ENCODE assay signal across 8 cellular contexts in the genomic region with DNA sequence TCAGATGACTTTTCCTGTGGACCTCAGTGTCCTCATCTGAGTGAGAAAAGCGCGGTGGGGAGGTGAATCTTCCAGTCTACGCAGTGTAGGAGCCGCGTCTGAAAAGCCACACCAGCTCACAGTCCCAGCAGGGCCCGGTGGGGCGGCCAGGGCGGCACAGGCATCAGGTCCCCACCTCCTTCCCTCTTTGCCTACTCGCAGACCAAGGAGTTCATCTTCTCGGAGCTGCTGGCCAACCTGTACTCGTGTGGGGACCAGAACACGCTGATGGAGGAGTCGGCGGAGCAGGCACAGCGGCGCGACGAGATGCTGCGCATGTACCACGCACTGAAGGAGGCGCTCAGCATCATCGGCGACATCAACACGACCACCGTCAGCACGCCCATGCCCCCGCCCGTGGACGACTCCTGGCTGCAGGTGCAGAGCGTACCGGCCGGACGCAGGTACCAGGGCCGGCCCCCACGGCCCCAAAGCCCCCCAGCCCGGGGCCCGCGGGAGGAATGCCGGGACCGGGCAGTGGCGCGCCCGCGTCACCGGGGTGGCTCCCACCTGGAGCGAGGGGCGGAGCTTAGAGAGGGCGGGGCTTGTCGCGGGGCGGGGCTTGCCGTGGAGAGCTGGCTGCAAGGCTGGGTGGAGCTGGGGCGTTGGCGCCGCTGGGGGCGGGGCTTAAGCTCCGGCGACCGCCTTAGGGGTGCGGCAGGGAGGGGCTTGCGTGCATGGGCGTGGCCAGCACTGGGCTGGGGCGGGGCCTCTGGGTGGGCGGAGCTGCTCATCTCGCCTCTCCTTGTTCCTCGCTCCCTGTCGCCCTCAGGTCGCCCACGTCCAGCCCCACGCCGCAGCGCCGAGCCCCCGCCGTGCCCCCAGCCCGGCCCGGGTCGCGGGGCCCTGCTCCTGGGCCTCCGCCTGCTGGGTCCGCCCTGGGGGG. TPM values are rescaled to one million over a fixed set of nuclear protein-coding genes. Genes with fewer than 3 reads are reported as not detected.
A peak's percentile ranks its signal among the peaks of the same experiment; 100 is the strongest.
DNase-seq lines count a peak whose midpoint lies in the region; ATAC-seq and TF ChIP-seq lines count a peak whose summit lies in the region.

No MANE protein-coding gene starts in this region.

- no peak overlapping the region for H2BK12ac ChIP-seq in H9 (ENCODE audit: insufficient read length, low read depth, low read length)

- DNase-seq in GM10248 (ENCODE audit: extremely low spot score) (peak; percentile 99), H9 (peak; percentile 96), NCI-H146 (lab: John Stamatoyannopoulos, UW) (peak; percentile 53), dermis blood vessel endothelial cell (peak; percentile 84), right lobe of liver (peak; percentile 79 to 91 (median 83)), NCI-H1436 (lab: John Stamatoyannopoulos, UW) (no peak)
- peak; percentile 99 to 100 for DNase-seq in activated CD4-positive, alpha-beta T cell treated with anti-CD3 and anti-CD28 coated beads, Interleukin-2, amount 50 U/mL, for 48 hours
- DNase-seq in stimulated activated CD8-positive, alpha-beta memory T cell treated with anti-CD3 and anti-CD28 coated beads, Interleukin-12 subunit alpha, Interleukin-12 subunit beta, amount 100 ng/mL, for 24 hours (ENCODE audit: extremely low read depth): peak; percentile 88

- H3K4me2 ChIP-seq in H9 (ENCODE audit: insufficient read depth, insufficient read length, low read length): peak overlapping the region; percentile 58

- H2BK120ac ChIP-seq in H9 (ENCODE audit: low read depth, low read length, poor library complexity, severe bottlenecking): no peak overlapping the region

- no peak overlapping the region for H2BK5ac ChIP-seq in H9 (ENCODE audit: insufficient read length, low read length)

- H4K5ac ChIP-seq in H9 (ENCODE audit: insufficient read length, low read depth, low read length): no peak overlapping the region

- no peak overlapping the region for H2AFZ ChIP-seq in H9 (ENCODE audit: low read length)

- H3K23me2 ChIP-seq in H9 (ENCODE audit: insufficient read length, low read depth, low read length, poor library complexity, severe bottlenecking): peaks cover 4% of the 10 kb centered on the region

- H3K23ac ChIP-seq in H9 (ENCODE audit: insufficient read length, low read depth, low read length): no peak overlapping the region

- POLR2A ChIA-PET in GM10248 (lab: Yijun Ruan, JAX): interaction anchor here (0.5 to 0.8 kb wide), 3 partner anchors 16 to 89 kb away, joined by 3 to 6 read pairs (median 3); a partner anchor contains a TSS

- intact Hi-C loops in right lobe of liver (cut with DNase I): no loop called here

- H4K8ac ChIP-seq in H9 (replicated peaks; ENCODE audit: insufficient read length, low read depth, low read length): no peak overlapping the region

- H3K9me3 ChIP-seq in H9 (ENCODE audit: control insufficient read depth, low read depth, low read length): no peaks in the 10 kb centered on the region
- no peaks in the 10 kb centered on the region for H3K9me3 ChIP-seq in right lobe of liver

- ATAC-seq in right lobe of liver: peak; percentile 87 to 95 (median 90)

- no peaks in the 10 kb centered on the region for H3K27me3 ChIP-seq in H9 (ENCODE audit: insufficient read depth, low read length)
- no peaks in the 10 kb centered on the region for H3K27me3 ChIP-seq in right lobe of liver

- peaks cover 20 to 38% of the 10 kb centered on the region in 2 experiments for H3K4me1 Mint-ChIP-seq in H9

- H3K79me1 ChIP-seq in H9 (ENCODE audit: insufficient read depth, low read depth, low read length, poor library complexity, severe bottlenecking): no peaks in the 10 kb centered on the region

- WGBS in H9 (ENCODE audit: extremely low coverage, insufficient read length, low lambda C conversion rate): no CpG with 5 or more reads among the region's 81 CpGs
- WGBS in right lobe of liver (ENCODE audit: insufficient coverage, low coverage, low lambda C conversion rate, missing lambda C conversion rate): 23% methylated on average over 7 of the region's 81 CpGs

- no peak overlapping the region for H3K18ac ChIP-seq in H9 (ENCODE audit: insufficient read length, low read depth, low read length)

- H3K4me1 ChIP-seq in H9 (ENCODE audit: insufficient read depth, low read length): peaks cover 5% of the 10 kb centered on the region; the same call in 1 of the 2 replicates
- H3K4me1 ChIP-seq in right lobe of liver: peaks cover 0 to 10% (median 0%) of the 10 kb centered on the region in 4 donors

- peaks cover 3% of the 10 kb centered on the region for H3K79me2 ChIP-seq in H9 (ENCODE audit: insufficient read depth, low read length)

- 0 out of 2 replicates have a peak overlapping the region, but pooled peaks have one; percentile 10 for H3K14ac ChIP-seq in H9 (ENCODE audit: insufficient read depth, low read length)

- H3K27ac ChIP-seq in H9 (ENCODE audit: insufficient read length, low read depth, low read length) (no peak overlapping the region), right lobe of liver (no peak overlapping the region)

- CTCF ChIA-PET in GM10248 (lab: Yijun Ruan, JAX): interaction anchor here (0.8 to 1.7 kb wide), 6 partner anchors 9 to 112 kb away, joined by 3 to 7 read pairs (median 5); no protein-coding TSS in a partner anchor

- no peaks in the 10 kb centered on the region for H4K20me1 ChIP-seq in H9 (ENCODE audit: control insufficient read depth, insufficient read depth, insufficient read length)

- peak overlapping the region in 1 of 3 experiments; percentile 77; a peak in 2 of 7 replicates for H3K27ac Mint-ChIP-seq in H9

- no peak overlapping the region for H2AK5ac ChIP-seq in H9 (ENCODE audit: insufficient read length, low read length)

- H3K9me3 Mint-ChIP-seq in H9: no peaks in the 10 kb centered on the region; a peak in 1 of 5 replicates

- TF ChIP-seq CTCF in GM10248 (IDR thresholded peaks at IDR 0.05; ENCODE audit: control extremely low read depth, extremely low read depth, low read depth, missing control alignments) (no peak), H9 (conservative IDR thresholded peaks at IDR 0.05) (no peak), right lobe of liver (IDR thresholded peaks at IDR 0.05) (no peak)

- no peak overlapping the region for H4K91ac ChIP-seq in H9 (ENCODE audit: insufficient read length, low read depth, low read length)

- H3K36me3 ChIP-seq in right lobe of liver: no peaks in the 10 kb centered on the region

- H3K36me3 Mint-ChIP-seq in H9 (ENCODE audit: insufficient read depth in 1 of 3, low read depth in 3 of 3): peaks cover 18 to 28% (median 21%) of the 10 kb centered on the region in 3 experiments

- H2BK20ac ChIP-seq in H9 (ENCODE audit: low read depth, low read length, poor library complexity, severe bottlenecking): no peak overlapping the region

- H2BK15ac ChIP-seq in H9 (ENCODE audit: low read depth, low read length): no peak overlapping the region

- H3K4me3 ChIP-seq in right lobe of liver: peak overlapping the region in 1 of 3 donors; percentile 34

- H3K4me3 Mint-ChIP-seq in H9: peak overlapping the region; percentile 77 to 83

- H3K27me3 Mint-ChIP-seq in H9 (ENCODE audit: low read depth): peaks cover 6% of the 10 kb centered on the region

- no peak for TF ChIP-seq POLR2A in right lobe of liver (IDR thresholded peaks at IDR 0.05)

- no peak overlapping the region for H3K9ac ChIP-seq in H9 (ENCODE audit: extremely low read depth, insufficient read length, low read length)

- no peak overlapping the region for H3K56ac ChIP-seq in H9 (ENCODE audit: insufficient read length, low read depth, low read length)

- no peak overlapping the region for H3K4ac ChIP-seq in H9 (ENCODE audit: low read depth, low read length)

- H3T11ph ChIP-seq in H9 (ENCODE audit: low read length): no peak overlapping the region

RNA-seq across cellular contexts. Expression of a gene that starts 25.6 kb away (rescaled TPM):
- total RNA-seq in H9 (2021) (44.2 and 51.0 TPM in 2 replicates), dermis blood vessel endothelial cell (68.6 and 76.2 TPM in 2 replicates), right lobe of liver (10 to 100 TPM; 25.0 to 53.0 (median 35.5) TPM)

RNA-seq across cellular contexts. Expression of a gene that starts 25.9 kb away (rescaled TPM):
- total RNA-seq in H9 (2021) (25.0 and 25.6 TPM in 2 replicates), dermis blood vessel endothelial cell (26.9 and 29.1 TPM in 2 replicates), right lobe of liver (10 to 100 TPM; 10.8 to 17.3 (median 14.3) TPM)

RNA-seq across cellular contexts. Expression of a gene that starts 47.0 kb away (rescaled TPM):
- 54.3 and 58.0 TPM in 2 replicates for total RNA-seq in H9 (2021)
- 0.17 and 0.33 TPM in 2 replicates for total RNA-seq in dermis blood vessel endothelial cell
- total RNA-seq in right lobe of liver: 1 to 10 TPM in 4 of 6 experiments, under 1 TPM in 2; 0.43 to 3.1 (median 1.8) TPM

RNA-seq across cellular contexts. Expression of a gene that starts 58.8 kb away (rescaled TPM):
- total RNA-seq in H9 (2021) (101 and 104 TPM in 2 replicates), dermis blood vessel endothelial cell (16.7 and 37.9 TPM in 2 replicates), right lobe of liver (10 to 100 TPM; 15.9 to 33.5 (median 24.0) TPM)

Comparison
In these comparisons a context has a peak if more than half of its experiments do, and no peak if none do; other contexts are left out.
1. RNA of a gene that starts 47.0 kb away (total RNA-seq): 54.3 to 58.0 TPM in H9; 0.43 to 3.1 TPM in right lobe of liver and 0.17 to 0.33 TPM in dermis blood vessel endothelial cell; every median in the first group is over 10 times any median in the second.